In genomic region chr9:27157736-27158135, GRCh38 we compare ENCODE assay signal across 24 cellular contexts. TPM values are rescaled to one million over a fixed set of nuclear protein-coding genes. Genes with fewer than 3 reads are reported as not detected.
DNase-seq lines count a peak whose midpoint lies in the region; ATAC-seq, FAIRE-seq and TF ChIP-seq lines count a peak whose summit lies in the region.
"Had no signal": no experiment of that assay in that cellular context is flagged by ENCODE, and none has a peak within 500 bp of the region (broad histone marks: within the 10 kb centered on the region; RNA-seq: fewer than 3 reads in every experiment).

No MANE protein-coding gene starts in this region.

- no peak overlapping the region for H3K56ac ChIP-seq in IMR-90 (ENCODE audit: extremely low read depth, insufficient read depth, low read length)
- H3K56ac ChIP-seq in H1 (replicated peaks; ENCODE audit: insufficient read length, low read depth, low read length) = no peak overlapping the region

- H3K4me2 ChIP-seq in IMR-90 (ENCODE audit: low read depth, low read length) (no peak overlapping the region), H1 (ENCODE audit: insufficient read depth in 1 of 2, low read depth in 2 of 2, low read length in 2 of 2) (no peak overlapping the region), smooth muscle cell (peak overlapping the region; percentile 62)
- H3K4me2 ChIP-seq: BLaER1 treated with 17β-estradiol and CSF1 and Interleukin-3, amounts not matched to agents 10 nM and 100 nM had no signal

- TF ChIP-seq POLR2A in IMR-90 (IDR thresholded peaks at IDR 0.05; ENCODE audit: low read depth, low read length) = no peak
- TF ChIP-seq POLR2A in H1 (IDR thresholded peaks at IDR 0.05; ENCODE audit: control extremely low read depth in 1 of 2, low read depth in 2 of 2, low read length in 2 of 2) = no peak
- no peak for TF ChIP-seq POLR2A in breast epithelium (IDR thresholded peaks at IDR 0.05)

- H3K79me2 ChIP-seq in H1 (ENCODE audit: control insufficient read depth in 1 of 2, insufficient read depth in 2 of 2, low read length in 2 of 2) = no peaks in the 10 kb centered on the region
- peaks cover 30% of the 10 kb centered on the region for H3K79me2 ChIP-seq in smooth muscle cell (ENCODE audit: low read depth)

- POLR2A ChIA-PET in IMR-90 (lab: Charles Lee; ENCODE audit: unreplicated experiment) = no interaction called here
- POLR2A ChIA-PET in H1 (lab: Charles Lee; ENCODE audit: partially characterized antibody) = no interaction called here

- H4K20me1 ChIP-seq in IMR-90 (ENCODE audit: insufficient read depth, low read length) = no peaks in the 10 kb centered on the region
- H4K20me1 ChIP-seq in H1 (replicated peaks in 1 of 2; ENCODE audit: control insufficient read depth in 1 of 2, insufficient read depth in 2 of 2, low read length in 2 of 2) = peaks cover 0 to 2% of the 10 kb centered on the region in 2 experiments
- H4K20me1 ChIP-seq in smooth muscle cell (ENCODE audit: low read depth) = no peaks in the 10 kb centered on the region
- H4K20me1 ChIP-seq: BLaER1 treated with 17β-estradiol and CSF1 and Interleukin-3, amounts not matched to agents 10 nM and 100 nM had no signal

- no peak for DNase-seq in IMR-90
- DNase-seq in H1 (ENCODE audit: low read depth in 1 of 2, low spot score in 2 of 2) = no peak
- no peak for DNase-seq in smooth muscle cell (lab: John Stamatoyannopoulos, UW; ENCODE audit: unreplicated experiment)
- DNase-seq in activated naive CD4-positive, alpha-beta T cell treated with anti-CD3 and anti-CD28 coated beads, Interleukin-2, amount 50 U/mL, for 16 hours = no peak
- DNase-seq in breast epithelium (ENCODE audit: low spot score in 2 of 2) = no peak
- DNase-seq in SIG-M5 treated with dmso at 0.1 percent for 504 hours (lab: John Stamatoyannopoulos, UW; ENCODE audit: unreplicated experiment) = no peak
- DNase-seq: CD8-positive, alpha-beta memory T cell; DMS 273 treated with DMSO at 0.1 percent for 48 hours; DMS79; GDM1; KBM-7; MG63; NCI-H1105 treated with DMSO at 0.1 percent for 48 hours; NCI-H146; NCI-H2029; NCI-H526 treated with DMSO at 0.1 percent for 48 hours; SJCRH30 had no signal

- no peak overlapping the region for H4K8ac ChIP-seq in IMR-90 (ENCODE audit: low read depth in 2 of 2, low read length in 2 of 2)
- no peak overlapping the region for H4K8ac ChIP-seq in H1 (ENCODE audit: extremely low read depth, insufficient read depth, low read length)

- whole genome bisulfite sequencing in IMR-90 (ENCODE audit: extremely low coverage in 2 of 2, insufficient read length in 1 of 2), 2 experiments = 93% methylated on average over 3 of the region's 6 CpGs; no CpG with 5 or more reads in 1 of the 2 experiments
- WGBS in H1 (ENCODE audit: extremely low coverage in 1 of 2, insufficient coverage in 1 of 2, insufficient read length in 1 of 2, insufficient replicate concordance in 2 of 2, low coverage in 1 of 2, low lambda C conversion rate in 2 of 2, missing lambda C conversion rate in 1 of 2), 2 experiments = 80% methylated on average over 6 of the region's 6 CpGs; no CpG with 5 or more reads in 1 of the 2 experiments
- 97% methylated on average over 6 of the region's 6 CpGs for WGBS in smooth muscle cell (ENCODE audit: low lambda C conversion rate)

- no peak overlapping the region for H2BK12ac ChIP-seq in H1 (ENCODE audit: low read depth, low read length)

- H3K14ac ChIP-seq in IMR-90 (replicated peaks; ENCODE audit: low read depth, low read length) (no peak overlapping the region), H1 (ENCODE audit: insufficient read length) (no peak overlapping the region)

- no peak overlapping the region for H3K23ac ChIP-seq in IMR-90 (ENCODE audit: low read depth, low read length)
- H3K23ac ChIP-seq in H1 (ENCODE audit: insufficient read length) = no peak overlapping the region

- no peaks in the 10 kb centered on the region for H3F3A ChIP-seq in smooth muscle cell (ENCODE audit: low read depth)

- H3K9me1 ChIP-seq in IMR-90 (ENCODE audit: insufficient read depth, low read length) = no peaks in the 10 kb centered on the region

- peaks cover 0 to 13% of the 10 kb centered on the region in 2 experiments; a peak in 1 of 4 replicates for H3K79me1 ChIP-seq in IMR-90 (ENCODE audit: low read depth in 1 of 2, low read length in 2 of 2)
- H3K79me1 ChIP-seq in H1 (ENCODE audit: low read depth, low read length) = no peaks in the 10 kb centered on the region

- H3K27ac ChIP-seq in C4-2B (no peak overlapping the region), IMR-90 (ENCODE audit: insufficient read depth, low read length) (no peak overlapping the region), H1 (ENCODE audit: low read depth, low read length) (no peak overlapping the region), smooth muscle cell (ENCODE audit: low read depth) (peak overlapping the region; percentile 69), breast epithelium (no peak overlapping the region)
- H3K27ac ChIP-seq: BLaER1 treated with 17β-estradiol and CSF1 and Interleukin-3, amounts not matched to agents 10 nM and 100 nM; SJCRH30 had no signal

- TF ChIP-seq CTCF in C4-2B (conservative IDR thresholded peaks at IDR 0.05) (0 out of 2 replicates have a peak, but pooled peaks have one; percentile 4), IMR-90 (conservative IDR thresholded peaks at IDR 0.05; ENCODE audit: low read depth, low read length) (no peak), H1 (IDR thresholded peaks at IDR 0.05; ENCODE audit: control extremely low read depth in 1 of 3, insufficient read depth in 1 of 3, low read depth in 1 of 3, low read length in 3 of 3) (peak; percentile 43 to 56 (median 56)), smooth muscle cell (IDR thresholded peaks at IDR 0.05; ENCODE audit: borderline replicate concordance, insufficient read depth, poor library complexity, severe bottlenecking) (no peak), breast epithelium (IDR thresholded peaks at IDR 0.05) (no peak)

- H3K9ac ChIP-seq in IMR-90 (ENCODE audit: low read depth, low read length) (no peak overlapping the region), H1 (replicated peaks in 1 of 4; ENCODE audit: extremely low read depth in 1 of 4, low read depth in 3 of 4, low read length in 3 of 4) (no peak overlapping the region), smooth muscle cell (ENCODE audit: low read depth) (no peak overlapping the region)
- H3K9ac ChIP-seq: BLaER1 treated with 17β-estradiol and CSF1 and Interleukin-3, amounts not matched to agents 10 nM and 100 nM had no signal

- no peak overlapping the region for H3K4me3 ChIP-seq in IMR-90 (ENCODE audit: insufficient read depth, low read depth, low read length)
- no peak overlapping the region for H3K4me3 ChIP-seq in H1 (ENCODE audit: extremely low read depth in 1 of 4, insufficient read depth in 2 of 4, low read depth in 3 of 4, low read length in 4 of 4)
- no peak overlapping the region for H3K4me3 ChIP-seq in smooth muscle cell
- H3K4me3 ChIP-seq in breast epithelium = no peak overlapping the region
- H3K4me3 ChIP-seq: BLaER1 treated with 17β-estradiol and CSF1 and Interleukin-3, amounts not matched to agents 10 nM and 100 nM; GM12878; MG63; SJCRH30 had no signal

- no peak for TF ChIP-seq EP300 in H1 (IDR thresholded peaks at IDR 0.05; ENCODE audit: borderline replicate concordance in 1 of 2, low read depth in 2 of 2, low read length in 2 of 2)

- no peak for TF ChIP-seq RAD21 in IMR-90 (IDR thresholded peaks at IDR 0.05; ENCODE audit: low read length)
- peak; percentile 33 to 44; a peak in 3 of 4 replicates for TF ChIP-seq RAD21 in H1 (IDR thresholded peaks at IDR 0.05 in 1 of 2, conservative IDR thresholded peaks at IDR 0.05 in 1 of 2; ENCODE audit: low read depth in 2 of 2, low read length in 2 of 2)

- H3K18ac ChIP-seq in IMR-90 (ENCODE audit: low read depth, low read length) (no peak overlapping the region), H1 (ENCODE audit: extremely low read depth, low read length) (no peak overlapping the region)

- peak overlapping the region; percentile 48 for H2BK15ac ChIP-seq in IMR-90 (ENCODE audit: low read depth, low read length)
- no peak overlapping the region for H2BK15ac ChIP-seq in H1 (ENCODE audit: low read length)

- H2BK120ac ChIP-seq in IMR-90 (ENCODE audit: low read depth, low read length) (peak overlapping the region; percentile 44), H1 (replicated peaks; ENCODE audit: low read depth, low read length) (no peak overlapping the region)

- peak overlapping the region; percentile 68 for H2BK20ac ChIP-seq in IMR-90 (ENCODE audit: low read depth, low read length)
- no peak overlapping the region for H2BK20ac ChIP-seq in H1 (ENCODE audit: low read length)

- no peaks in the 10 kb centered on the region for H3K23me2 ChIP-seq in H1 (ENCODE audit: low read depth, low read length)

- no peaks in the 10 kb centered on the region for H3K27me3 ChIP-seq in IMR-90 (ENCODE audit: control insufficient read depth, insufficient read depth, low read length)
- H3K27me3 ChIP-seq in H1 (replicated peaks in 1 of 4; ENCODE audit: control insufficient read depth in 3 of 4, extremely low read depth in 1 of 4, insufficient read depth in 3 of 4, low read length in 3 of 4) = no peaks in the 10 kb centered on the region
- H3K27me3 ChIP-seq in smooth muscle cell (ENCODE audit: low read depth) = no peaks in the 10 kb centered on the region
- H3K27me3 ChIP-seq in breast epithelium = no peaks in the 10 kb centered on the region
- H3K27me3 ChIP-seq: BLaER1 treated with 17β-estradiol and CSF1 and Interleukin-3, amounts not matched to agents 10 nM and 100 nM; MG63; SJCRH30 had no signal

- H2AFZ ChIP-seq in IMR-90 (replicated peaks; ENCODE audit: low read length, poor library complexity) (no peak overlapping the region), H1 (ENCODE audit: low read length) (no peak overlapping the region), smooth muscle cell (ENCODE audit: low read depth) (no peak overlapping the region)

- BruUV-seq in IMR-90 (replicated peaks; lab: Mats Ljungman, UMichigan) = no TSS peak

- H2BK5ac ChIP-seq in IMR-90 (ENCODE audit: low read depth, low read length, poor library complexity, severe bottlenecking) (no peak overlapping the region), H1 (ENCODE audit: low read depth, low read length) (no peak overlapping the region)

- H3K36me3 ChIP-seq in IMR-90 (ENCODE audit: control insufficient read depth, insufficient read depth, low read length) (peaks cover 8% of the 10 kb centered on the region), H1 (ENCODE audit: control insufficient read depth in 2 of 4, insufficient read depth in 4 of 4, low read length in 3 of 4) (no peaks in the 10 kb centered on the region; a peak in 1 of 8 replicates), smooth muscle cell (ENCODE audit: low read depth) (no peaks in the 10 kb centered on the region), breast epithelium (no peaks in the 10 kb centered on the region)
- H3K36me3 ChIP-seq: BLaER1 treated with 17β-estradiol and CSF1 and Interleukin-3, amounts not matched to agents 10 nM and 100 nM; MG63; SJCRH30 had no signal

- peak overlapping the region; percentile 32 for H3K4ac ChIP-seq in IMR-90 (ENCODE audit: low read depth, low read length)
- H3K4ac ChIP-seq in H1 (replicated peaks; ENCODE audit: insufficient read length, low read depth, low read length) = no peak overlapping the region

- H3K9me3 ChIP-seq in IMR-90 (ENCODE audit: control insufficient read depth, insufficient read depth, low read length) (no peaks in the 10 kb centered on the region), H1 (ENCODE audit: insufficient read depth in 2 of 2, low read depth in 1 of 2, low read length in 1 of 2) (no peaks in the 10 kb centered on the region), smooth muscle cell (replicated peaks; ENCODE audit: low read depth) (no peaks in the 10 kb centered on the region), breast epithelium (no peaks in the 10 kb centered on the region)
- H3K9me3 ChIP-seq: BLaER1 treated with 17β-estradiol and CSF1 and Interleukin-3, amounts not matched to agents 10 nM and 100 nM; MG63; SJCRH30 had no signal

- dilution Hi-C loops in IMR-90 (cut with HindIII; ENCODE audit: low sequenced_read_pairs, unreplicated experiment) = no loop called here

- peaks cover 4% of the 10 kb centered on the region for H3K4me1 ChIP-seq in IMR-90 (ENCODE audit: control insufficient read depth, insufficient read depth, low read length)
- H3K4me1 ChIP-seq in H1 (replicated peaks in 1 of 4; ENCODE audit: control insufficient read depth in 3 of 4, insufficient read depth in 4 of 4, low read length in 3 of 4) = no peaks in the 10 kb centered on the region
- peaks cover 9% of the 10 kb centered on the region for H3K4me1 ChIP-seq in smooth muscle cell (ENCODE audit: low read depth)
- H3K4me1 ChIP-seq in breast epithelium = no peaks in the 10 kb centered on the region
- H3K4me1 ChIP-seq: BLaER1 treated with 17β-estradiol and CSF1 and Interleukin-3, amounts not matched to agents 10 nM and 100 nM had no signal

- H2AK5ac ChIP-seq in IMR-90 (ENCODE audit: low read depth, low read length) (peak overlapping the region; percentile 66; the same call in 1 of the 2 replicates), H1 (ENCODE audit: low read depth, low read length) (no peak overlapping the region)

- FAIRE-seq in H1 (lab: Jason Lieb, UNC) = peak; percentile 19
- FAIRE-seq: GM12878, HTR-8/SVneo, RCC 7860 had no signal

- H4K91ac ChIP-seq in IMR-90 (ENCODE audit: insufficient read depth, low read depth, low read length) (no peak overlapping the region), H1 (replicated peaks; ENCODE audit: insufficient read length, low read length) (no peak overlapping the region)

- H2AK9ac ChIP-seq in IMR-90 (replicated peaks; ENCODE audit: low read depth, low read length, poor library complexity) = no peak overlapping the region

- in situ Hi-C loops in IMR-90 (cut with MboI; ENCODE audit: low sequenced_read_pairs) = no loop called here

- CTCF ChIA-PET in IMR-90 (lab: Yijun Ruan, JAX) (no interaction called here), H1 (lab: Charles Lee; ENCODE audit: partially characterized antibody) (interaction anchor here (0.5 to 4.4 kb wide), 6 partner anchors 12 to 456 kb away, joined by 3 to 33 read pairs (median 4); no protein-coding TSS in a partner anchor)

- H4K5ac ChIP-seq in IMR-90 (ENCODE audit: low read depth, low read length) (no peak overlapping the region), H1 (ENCODE audit: insufficient read length, low read depth, low read length) (no peak overlapping the region)

- ATAC-seq in IMR-90 (ENCODE audit: low read depth) = no peak
- ATAC-seq: GM12878, SK-N-SH treated with all-trans-retinoic acid at 6 μM for 48 hours had no signal

- intact Hi-C loops in IMR-90 (cut with micrococcal nuclease) (no loop called here), breast epithelium (cut with DNase I; ENCODE audit: low total_unique reads) (no loop called here)

RNA-seq across cellular contexts. Expression of gene TEK, which starts 48.7 kb away (rescaled TPM):
- total RNA-seq in IMR-90 (2012; rRNA removed) = 10.8 and 11.7 TPM in 2 replicates
- 4.9 and 6.3 TPM in 2 replicates for polyA plus RNA-seq in IMR-90 (2012; rRNA removed)
- 2.4 TPM in 2 replicates for polyA plus RNA-seq in IMR-90 (2012; cell fraction: cytosol; rRNA removed)
- polyA plus RNA-seq in IMR-90 (2012; cell fraction: nucleus; rRNA removed; ENCODE audit: low replicate concordance) = 1.1 and 6.6 TPM in 2 replicates
- total RNA-seq in H1 (2021; fragmentation: NEBNext Ultra II Directional; extraction: Animal tissue kit (Norgen Biotek cat#: 25700)) = 33.2 and 35.8 TPM in 2 replicates
- 7.0 and 11.0 TPM in 2 replicates for polyA plus RNA-seq in H1 (2011; rRNA removed)
- 13.0 TPM for polyA plus RNA-seq in H1 (2011; cell fraction: cytosol; rRNA removed)
- 9.2 TPM for polyA plus RNA-seq in H1 (2011; cell fraction: nucleus; rRNA removed)
- 16.2 to 23.3 TPM (median 19.2 TPM) in 4 replicates for polyA plus RNA-seq in H1 (2012, experiment 1 of 2)
- 1.1 TPM for polyA plus RNA-seq in H1 (2012, experiment 2 of 2)
- 25.2 TPM for polyA plus RNA-seq in H1 (2013, experiment 1 of 2)
- 28.8 TPM for polyA plus RNA-seq in H1 (2013, experiment 2 of 2)
- 27.6 and 41.5 TPM in 2 replicates for polyA minus RNA-seq in H1 (2011; rRNA and poly(A)+ RNA removed)
- polyA minus RNA-seq in H1 (2011; cell fraction: cytosol; rRNA and poly(A)+ RNA removed) = 11.0 TPM
- 22.6 TPM for polyA minus RNA-seq in H1 (2011; cell fraction: nucleus; rRNA and poly(A)+ RNA removed)
- total RNA-seq in smooth muscle cell = 58.9 and 81.2 TPM in 2 replicates
- polyA plus RNA-seq in smooth muscle cell = 23.6 and 36.0 TPM in 2 replicates
- total RNA-seq in breast epithelium = 10 to 100 TPM in 2 of 3 donors, 1 to 10 TPM in 1; 5.9 to 15.2 (median 14.4) TPM
- total RNA-seq: CD8-positive, alpha-beta memory T cell; GM12878; NCI-H460 had no signal
- polyA plus RNA-seq: CD8-positive, alpha-beta memory T cell; GM12878 had no signal

Comparison
In these comparisons a context has a peak if more than half of its experiments do, and no peak if none do; other contexts are left out.
1. CTCF ChIP-seq: peak in C4-2B (single experiment) and H1 (3 of 3); none in IMR-90 (single experiment), smooth muscle cell (single experiment) and breast epithelium (0 of 3).